In the genomic region with DNA sequence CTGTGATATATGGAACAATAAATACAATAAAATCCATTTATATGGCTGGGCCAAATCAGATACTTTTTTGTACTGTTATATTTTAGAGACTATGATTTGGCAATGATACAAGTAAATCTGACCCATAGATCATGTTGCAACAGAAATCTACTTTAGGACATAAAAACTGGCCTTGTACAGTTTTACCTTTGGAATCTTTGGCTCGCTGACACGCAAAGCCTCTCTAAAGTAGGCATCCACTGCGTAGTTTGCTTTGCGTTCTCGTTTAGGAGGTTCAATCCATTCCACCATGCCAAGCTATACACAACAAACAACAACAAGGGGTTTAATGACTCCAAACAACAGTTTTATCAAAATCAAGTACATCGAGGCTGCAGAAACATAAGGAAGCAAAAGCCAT, we compare ENCODE assay signal across 21 cellular contexts.
"Had no signal": no experiment of that assay in that cellular context is flagged by ENCODE, and none has a peak within 500 bp of the region (broad histone marks: within the 10 kb centered on the region; RNA-seq: fewer than 3 reads in every experiment).

No MANE protein-coding gene starts in this region.

- H3K27me3 ChIP-seq: MG63, SJSA1 had no signal

- H3K9me3 ChIP-seq: MG63, SJSA1 had no signal

- H3K36me3 ChIP-seq: MG63 had no signal

- H3K27ac ChIP-seq: SJSA1, SK-N-MC had no signal

- DNase-seq: IMR-90, Karpas-422, KG1, MG63, NCI-H1092, NCI-H1105 treated with DMSO at 0.1 percent for 48 hours, NCI-H1417 treated with DMSO at 0.1 percent for 48 hours, NCI-H146, NCI-H1694 treated with DMSO at 0.1 percent for 48 hours, NCI-H1930, NCI-H2081, NCI-H2107, NCI-H2227 treated with DMSO at 0.1 percent for 48 hours, NCI-H524, NCI-H69, NCI-H774, Right ventricle myocardium superior, RPMI8226, SIG-M5 had no signal

- H3K4me3 ChIP-seq: MG63, SJSA1, SK-N-MC had no signal
